Comparison of ENCODE assay signal across 8 cellular contexts in the genomic region with DNA sequence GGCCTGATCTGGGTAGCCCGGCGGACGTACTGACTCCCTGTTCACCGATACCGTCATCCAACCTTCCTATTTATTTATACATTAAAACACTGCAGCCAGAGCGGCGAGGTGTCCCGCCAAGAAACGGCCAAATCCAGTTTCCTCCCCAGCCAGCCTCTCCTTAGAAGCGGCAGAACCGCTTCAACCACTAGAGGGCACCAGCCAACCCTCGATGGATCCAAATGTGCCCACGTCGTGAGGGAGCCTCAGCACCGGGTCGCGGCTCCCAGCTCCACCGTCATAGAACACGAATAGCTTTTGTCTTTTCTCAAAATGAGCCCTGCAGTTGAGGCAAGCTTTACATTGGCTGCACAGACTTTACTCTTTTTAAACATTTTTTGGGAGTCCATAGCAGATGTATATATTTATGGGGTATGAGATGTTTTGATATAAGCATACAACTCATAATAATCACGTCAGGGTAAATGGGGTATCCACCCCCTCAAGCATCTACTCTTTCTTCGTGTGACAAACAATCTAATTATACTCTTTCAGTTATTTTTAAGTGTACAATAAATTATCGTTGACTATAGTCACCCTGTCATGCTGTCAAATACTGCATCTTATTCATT. TPM values are rescaled to one million over a fixed set of nuclear protein-coding genes. Genes with fewer than 3 reads are reported as not detected.
DNase-seq lines count a peak whose midpoint lies in the region; ATAC-seq, FAIRE-seq and TF ChIP-seq lines count a peak whose summit lies in the region.

No MANE protein-coding gene starts in this region.

- H3K36me3 ChIP-seq in kidney (ENCODE audit: control insufficient read depth in 1 of 2, insufficient read depth in 2 of 2, low read length in 2 of 2): no peaks in the 10 kb centered on the region

- peaks cover 0 to 8% of the 10 kb centered on the region in 2 donors for H3K4me1 ChIP-seq in kidney (ENCODE audit: control insufficient read depth in 1 of 2, insufficient read depth in 1 of 2, low read depth in 1 of 2, low read length in 2 of 2)

- peak; percentile 76 for ATAC-seq in GM18861 (IDR thresholded peaks at IDR 0.05; ENCODE audit: unreplicated experiment)
- peak; percentile 92 for ATAC-seq in HG03103 (IDR thresholded peaks at IDR 0.05; ENCODE audit: low read depth, unreplicated experiment)
- peak; percentile 83 for ATAC-seq in WTC11

- peak; percentile 82 for TF ChIP-seq CTCF in WTC11 (IDR thresholded peaks at IDR 0.05)
- TF ChIP-seq CTCF in kidney (IDR thresholded peaks at IDR 0.05; ENCODE audit: borderline replicate concordance, extremely low read depth, insufficient read depth): peak; percentile 90

- H3K4me3 ChIP-seq in kidney (ENCODE audit: low read length in 2 of 2): peak overlapping the region; percentile 22 to 49

- peak; percentile 67 for DNase-seq in ACHN
- DNase-seq in NCI-H2196 treated with DMSO at 0.1 percent for 48 hours (lab: John Stamatoyannopoulos, UW; ENCODE audit: unreplicated experiment): peak; percentile 42
- DNase-seq in WTC11 (ENCODE audit: low spot score): peak; percentile 91
- peak in 54 of 61 donors; percentile 2 to 80 (median 50) for DNase-seq in caudate nucleus (lab: John Stamatoyannopoulos, UW)
- peak; percentile 91 for DNase-seq in kidney
- DNase-seq in stimulated activated CD4-positive, alpha-beta T cell treated with anti-CD3 and anti-CD28 coated beads, Interleukin-15, amount 100 ng/mL, for 48 hours (ENCODE audit: low read depth in 2 of 2): peak; percentile 64 to 81

- peaks cover 56% of the 10 kb centered on the region for H3K27me3 Mint-ChIP-seq in WTC11 (ENCODE audit: low read depth)

- H3K9me3 ChIP-seq in kidney (ENCODE audit: control insufficient read depth in 1 of 2, low read length in 2 of 2): no peaks in the 10 kb centered on the region

- H3K27ac Mint-ChIP-seq in WTC11: no peak overlapping the region

- FAIRE-seq in kidney (lab: Jason Lieb, UNC): peak; percentile 56

- POLR2A ChIA-PET in WTC11 (lab: Charles Lee): no interaction called here

- in situ Hi-C loops in ACHN (cut with HindIII; ENCODE audit: low pct_ligation_motif_present, low pct_unique_long_range_greater_than_20kb, low sequenced_read_pairs): no loop called here

- H3K4me3 Mint-ChIP-seq in WTC11: peak overlapping the region; percentile 77

- H3K36me3 Mint-ChIP-seq in WTC11: no peaks in the 10 kb centered on the region

- H3K4me1 Mint-ChIP-seq in WTC11: peaks cover 18% of the 10 kb centered on the region

- H3K9me3 Mint-ChIP-seq in WTC11: peaks cover 4% of the 10 kb centered on the region

- intact Hi-C loops in kidney (cut with DNase I): no loop called here

- CTCF ChIA-PET in WTC11 (lab: Charles Lee): interaction anchor here (0.5 to 2.1 kb wide), 35 partner anchors 8 to 1033 kb away, joined by 3 to 39 read pairs (median 5); a partner anchor contains a TSS

- H3K27ac ChIP-seq in caudate nucleus (ENCODE audit: low read depth, low read length) (no peak overlapping the region), kidney (ENCODE audit: low read depth in 2 of 2, low read length in 2 of 2) (peak overlapping the region; percentile 84 to 91)

- peak overlapping the region in 1 of 2 donors; percentile 46 for H3K9ac ChIP-seq in kidney (ENCODE audit: low read length in 2 of 2)

TF ChIP-seq in WTC11, 78 proteins besides CTCF, POLR2A, EP300 and RAD21:
- no peak for TF ChIP-seq ZNF138 (CRISPR knock-in tag; conservative IDR thresholded peaks at IDR 0.05)
- TF ChIP-seq IRF2 (CRISPR knock-in tag; IDR thresholded peaks at IDR 0.05; ENCODE audit: borderline replicate concordance, low read depth): no peak
- TF ChIP-seq ZNF396 (CRISPR knock-in tag; IDR thresholded peaks at IDR 0.05; ENCODE audit: borderline replicate concordance): no peak
- no peak for TF ChIP-seq FOXK1 (CRISPR knock-in tag; IDR thresholded peaks at IDR 0.05)
- TF ChIP-seq, protein P1, sequence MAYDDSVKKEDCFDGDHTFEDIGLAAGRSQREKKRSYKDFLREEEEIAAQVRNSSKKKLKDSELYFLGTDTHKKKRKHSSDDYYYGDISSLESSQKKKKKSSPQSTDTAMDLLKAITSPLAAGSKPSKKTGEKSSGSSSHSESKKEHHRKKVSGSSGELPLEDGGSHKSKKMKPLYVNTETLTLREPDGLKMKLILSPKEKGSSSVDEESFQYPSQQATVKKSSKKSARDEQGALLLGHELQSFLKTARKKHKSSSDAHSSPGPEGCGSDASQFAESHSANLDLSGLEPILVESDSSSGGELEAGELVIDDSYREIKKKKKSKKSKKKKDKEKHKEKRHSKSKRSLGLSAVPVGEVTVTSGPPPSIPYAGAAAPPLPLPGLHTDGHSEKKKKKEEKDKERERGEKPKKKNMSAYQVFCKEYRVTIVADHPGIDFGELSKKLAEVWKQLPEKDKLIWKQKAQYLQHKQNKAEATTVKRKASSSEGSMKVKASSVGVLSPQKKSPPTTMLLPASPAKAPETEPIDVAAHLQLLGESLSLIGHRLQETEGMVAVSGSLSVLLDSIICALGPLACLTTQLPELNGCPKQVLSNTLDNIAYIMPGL (CRISPR knock-in tag; IDR thresholded peaks at IDR 0.05): no peak
- no peak for TF ChIP-seq NR1H2 (CRISPR knock-in tag; IDR thresholded peaks at IDR 0.05)
- no peak for TF ChIP-seq RORB (CRISPR knock-in tag; IDR thresholded peaks at IDR 0.05)
- no peak for TF ChIP-seq ZNF263 (CRISPR knock-in tag; IDR thresholded peaks at IDR 0.05; ENCODE audit: low read depth)
- TF ChIP-seq, protein P2, sequence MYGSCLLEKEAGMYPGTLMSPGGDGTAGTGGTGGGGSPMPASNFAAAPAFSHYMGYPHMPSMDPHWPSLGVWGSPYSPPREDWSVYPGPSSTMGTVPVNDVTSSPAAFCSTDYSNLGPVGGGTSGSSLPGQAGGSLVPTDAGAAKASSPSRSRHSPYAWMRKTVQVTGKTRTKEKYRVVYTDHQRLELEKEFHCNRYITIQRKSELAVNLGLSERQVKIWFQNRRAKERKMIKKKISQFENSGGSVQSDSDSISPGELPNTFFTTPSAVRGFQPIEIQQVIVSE (CRISPR knock-in tag; IDR thresholded peaks at IDR 0.05; ENCODE audit: borderline replicate concordance): no peak
- TF ChIP-seq, protein P3, sequence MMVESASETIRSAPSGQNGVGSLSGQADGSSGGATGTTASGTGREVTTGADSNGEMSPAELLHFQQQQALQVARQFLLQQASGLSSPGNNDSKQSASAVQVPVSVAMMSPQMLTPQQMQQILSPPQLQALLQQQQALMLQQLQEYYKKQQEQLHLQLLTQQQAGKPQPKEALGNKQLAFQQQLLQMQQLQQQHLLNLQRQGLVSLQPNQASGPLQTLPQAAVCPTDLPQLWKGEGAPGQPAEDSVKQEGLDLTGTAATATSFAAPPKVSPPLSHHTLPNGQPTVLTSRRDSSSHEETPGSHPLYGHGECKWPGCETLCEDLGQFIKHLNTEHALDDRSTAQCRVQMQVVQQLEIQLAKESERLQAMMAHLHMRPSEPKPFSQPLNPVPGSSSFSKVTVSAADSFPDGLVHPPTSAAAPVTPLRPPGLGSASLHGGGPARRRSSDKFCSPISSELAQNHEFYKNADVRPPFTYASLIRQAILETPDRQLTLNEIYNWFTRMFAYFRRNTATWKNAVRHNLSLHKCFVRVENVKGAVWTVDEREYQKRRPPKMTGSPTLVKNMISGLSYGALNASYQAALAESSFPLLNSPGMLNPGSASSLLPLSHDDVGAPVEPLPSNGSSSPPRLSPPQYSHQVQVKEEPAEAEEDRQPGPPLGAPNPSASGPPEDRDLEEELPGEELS (CRISPR knock-in tag; IDR thresholded peaks at IDR 0.05): no peak
- TF ChIP-seq ZNF671 (CRISPR knock-in tag; IDR thresholded peaks at IDR 0.05): no peak
- TF ChIP-seq, protein P4, sequence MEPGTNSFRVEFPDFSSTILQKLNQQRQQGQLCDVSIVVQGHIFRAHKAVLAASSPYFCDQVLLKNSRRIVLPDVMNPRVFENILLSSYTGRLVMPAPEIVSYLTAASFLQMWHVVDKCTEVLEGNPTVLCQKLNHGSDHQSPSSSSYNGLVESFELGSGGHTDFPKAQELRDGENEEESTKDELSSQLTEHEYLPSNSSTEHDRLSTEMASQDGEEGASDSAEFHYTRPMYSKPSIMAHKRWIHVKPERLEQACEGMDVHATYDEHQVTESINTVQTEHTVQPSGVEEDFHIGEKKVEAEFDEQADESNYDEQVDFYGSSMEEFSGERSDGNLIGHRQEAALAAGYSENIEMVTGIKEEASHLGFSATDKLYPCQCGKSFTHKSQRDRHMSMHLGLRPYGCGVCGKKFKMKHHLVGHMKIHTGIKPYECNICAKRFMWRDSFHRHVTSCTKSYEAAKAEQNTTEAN (CRISPR knock-in tag; IDR thresholded peaks at IDR 0.05): no peak
- TF ChIP-seq ZNF219 (CRISPR knock-in tag; IDR thresholded peaks at IDR 0.05; ENCODE audit: borderline replicate concordance): no peak
- TF ChIP-seq, protein P5, sequence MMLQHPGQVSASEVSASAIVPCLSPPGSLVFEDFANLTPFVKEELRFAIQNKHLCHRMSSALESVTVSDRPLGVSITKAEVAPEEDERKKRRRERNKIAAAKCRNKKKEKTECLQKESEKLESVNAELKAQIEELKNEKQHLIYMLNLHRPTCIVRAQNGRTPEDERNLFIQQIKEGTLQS (CRISPR knock-in tag; conservative IDR thresholded peaks at IDR 0.05): no peak
- no peak for TF ChIP-seq EMX1 (CRISPR knock-in tag; IDR thresholded peaks at IDR 0.05)
- TF ChIP-seq, protein P6, sequence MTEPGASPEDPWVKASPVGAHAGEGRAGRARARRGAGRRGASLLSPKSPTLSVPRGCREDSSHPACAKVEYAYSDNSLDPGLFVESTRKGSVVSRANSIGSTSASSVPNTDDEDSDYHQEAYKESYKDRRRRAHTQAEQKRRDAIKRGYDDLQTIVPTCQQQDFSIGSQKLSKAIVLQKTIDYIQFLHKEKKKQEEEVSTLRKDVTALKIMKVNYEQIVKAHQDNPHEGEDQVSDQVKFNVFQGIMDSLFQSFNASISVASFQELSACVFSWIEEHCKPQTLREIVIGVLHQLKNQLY (CRISPR knock-in tag; IDR thresholded peaks at IDR 0.05): no peak

RNA-seq across cellular contexts. Expression of a gene that starts 13.0 kb away (rescaled TPM):
- total RNA-seq in WTC11 (2021) (0.28 TPM in 1 of 3 replicates, not detected in the others), kidney (not detected)
- polyA plus RNA-seq in kidney (ENCODE audit: insufficient read depth, low read depth, low replicate concordance): 0.37 TPM
